ENCODE assay signal across 2 cellular contexts in the genomic region with DNA sequence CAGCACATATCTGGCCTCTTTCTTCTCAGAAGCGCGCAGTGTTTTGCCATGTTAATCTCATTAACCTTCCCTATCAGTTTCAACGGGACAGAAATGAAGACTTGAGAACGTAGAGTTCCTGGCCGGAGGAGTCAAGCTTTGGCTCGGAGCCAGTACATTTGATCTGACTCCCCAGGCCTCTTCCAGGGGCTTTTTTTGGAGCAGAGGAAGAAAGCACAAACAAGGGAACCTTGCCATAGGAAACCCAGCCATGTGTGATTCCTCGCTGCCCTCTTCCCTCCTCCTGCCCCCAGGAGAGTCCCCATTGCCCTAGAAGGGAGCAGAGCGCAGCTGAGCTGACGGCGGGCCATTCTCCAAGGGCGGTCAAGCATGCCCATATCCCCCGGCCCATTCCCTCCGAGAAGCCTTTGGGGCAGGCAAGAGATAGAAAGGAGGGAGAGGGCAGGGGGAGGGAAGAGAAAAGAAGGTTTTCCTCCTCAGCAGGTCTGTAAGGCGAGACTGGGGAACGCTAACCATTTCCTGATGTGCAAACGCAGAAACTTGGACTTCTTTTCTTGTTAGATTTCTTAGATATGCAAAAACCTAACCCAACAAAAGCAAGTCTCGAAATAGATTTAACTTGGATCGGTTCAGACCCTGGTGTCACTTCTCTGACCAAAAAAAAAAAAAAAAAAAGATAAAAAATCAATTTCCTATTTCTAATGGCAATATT.
TF ChIP-seq lines count a peak whose summit lies in the region.

No MANE protein-coding gene starts in this region.

TF ChIP-seq in PFSK-1, 5 proteins besides CTCF, POLR2A, EP300 and RAD21 (continued from another document):
- TF ChIP-seq FOXP2 (optimal IDR thresholded peaks at IDR 0.05; ENCODE audit: borderline replicate concordance, extremely low read depth, extremely low read length, insufficient read depth): no peak
- TF ChIP-seq, protein P1, sequence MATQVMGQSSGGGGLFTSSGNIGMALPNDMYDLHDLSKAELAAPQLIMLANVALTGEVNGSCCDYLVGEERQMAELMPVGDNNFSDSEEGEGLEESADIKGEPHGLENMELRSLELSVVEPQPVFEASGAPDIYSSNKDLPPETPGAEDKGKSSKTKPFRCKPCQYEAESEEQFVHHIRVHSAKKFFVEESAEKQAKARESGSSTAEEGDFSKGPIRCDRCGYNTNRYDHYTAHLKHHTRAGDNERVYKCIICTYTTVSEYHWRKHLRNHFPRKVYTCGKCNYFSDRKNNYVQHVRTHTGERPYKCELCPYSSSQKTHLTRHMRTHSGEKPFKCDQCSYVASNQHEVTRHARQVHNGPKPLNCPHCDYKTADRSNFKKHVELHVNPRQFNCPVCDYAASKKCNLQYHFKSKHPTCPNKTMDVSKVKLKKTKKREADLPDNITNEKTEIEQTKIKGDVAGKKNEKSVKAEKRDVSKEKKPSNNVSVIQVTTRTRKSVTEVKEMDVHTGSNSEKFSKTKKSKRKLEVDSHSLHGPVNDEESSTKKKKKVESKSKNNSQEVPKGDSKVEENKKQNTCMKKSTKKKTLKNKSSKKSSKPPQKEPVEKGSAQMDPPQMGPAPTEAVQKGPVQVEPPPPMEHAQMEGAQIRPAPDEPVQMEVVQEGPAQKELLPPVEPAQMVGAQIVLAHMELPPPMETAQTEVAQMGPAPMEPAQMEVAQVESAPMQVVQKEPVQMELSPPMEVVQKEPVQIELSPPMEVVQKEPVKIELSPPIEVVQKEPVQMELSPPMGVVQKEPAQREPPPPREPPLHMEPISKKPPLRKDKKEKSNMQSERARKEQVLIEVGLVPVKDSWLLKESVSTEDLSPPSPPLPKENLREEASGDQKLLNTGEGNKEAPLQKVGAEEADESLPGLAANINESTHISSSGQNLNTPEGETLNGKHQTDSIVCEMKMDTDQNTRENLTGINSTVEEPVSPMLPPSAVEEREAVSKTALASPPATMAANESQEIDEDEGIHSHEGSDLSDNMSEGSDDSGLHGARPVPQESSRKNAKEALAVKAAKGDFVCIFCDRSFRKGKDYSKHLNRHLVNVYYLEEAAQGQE (IDR thresholded peaks at IDR 0.05; ENCODE audit: insufficient read depth in 1 of 2, low read depth in 2 of 2, low read length in 2 of 2): peak in 1 of 2 experiments; percentile 57; a peak in 1 of 4 replicates
TF ChIP-seq in PFSK-1: peak in this region for 2.

TF ChIP-seq in H1, 55 proteins besides CTCF, POLR2A, EP300 and RAD21 (continued from another document):
- TF ChIP-seq, protein P2, sequence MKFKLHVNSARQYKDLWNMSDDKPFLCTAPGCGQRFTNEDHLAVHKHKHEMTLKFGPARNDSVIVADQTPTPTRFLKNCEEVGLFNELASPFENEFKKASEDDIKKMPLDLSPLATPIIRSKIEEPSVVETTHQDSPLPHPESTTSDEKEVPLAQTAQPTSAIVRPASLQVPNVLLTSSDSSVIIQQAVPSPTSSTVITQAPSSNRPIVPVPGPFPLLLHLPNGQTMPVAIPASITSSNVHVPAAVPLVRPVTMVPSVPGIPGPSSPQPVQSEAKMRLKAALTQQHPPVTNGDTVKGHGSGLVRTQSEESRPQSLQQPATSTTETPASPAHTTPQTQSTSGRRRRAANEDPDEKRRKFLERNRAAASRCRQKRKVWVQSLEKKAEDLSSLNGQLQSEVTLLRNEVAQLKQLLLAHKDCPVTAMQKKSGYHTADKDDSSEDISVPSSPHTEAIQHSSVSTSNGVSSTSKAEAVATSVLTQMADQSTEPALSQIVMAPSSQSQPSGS (IDR thresholded peaks at IDR 0.05; ENCODE audit: low read length): no peak
- TF ChIP-seq CREB1 (IDR thresholded peaks at IDR 0.05) (no peak), NRF1 (IDR thresholded peaks at IDR 0.05; ENCODE audit: low read depth, low read length) (no peak), BACH1 (IDR thresholded peaks at IDR 0.05; ENCODE audit: low read length) (no peak), TAF7 (optimal IDR thresholded peaks at IDR 0.05; ENCODE audit: borderline replicate concordance, low read depth, low read length) (no peak)
- TF ChIP-seq, protein P3, sequence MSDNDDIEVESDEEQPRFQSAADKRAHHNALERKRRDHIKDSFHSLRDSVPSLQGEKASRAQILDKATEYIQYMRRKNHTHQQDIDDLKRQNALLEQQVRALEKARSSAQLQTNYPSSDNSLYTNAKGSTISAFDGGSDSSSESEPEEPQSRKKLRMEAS (IDR thresholded peaks at IDR 0.05): peak; percentile 55
- TF ChIP-seq, protein P4, sequence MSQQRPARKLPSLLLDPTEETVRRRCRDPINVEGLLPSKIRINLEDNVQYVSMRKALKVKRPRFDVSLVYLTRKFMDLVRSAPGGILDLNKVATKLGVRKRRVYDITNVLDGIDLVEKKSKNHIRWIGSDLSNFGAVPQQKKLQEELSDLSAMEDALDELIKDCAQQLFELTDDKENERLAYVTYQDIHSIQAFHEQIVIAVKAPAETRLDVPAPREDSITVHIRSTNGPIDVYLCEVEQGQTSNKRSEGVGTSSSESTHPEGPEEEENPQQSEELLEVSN (IDR thresholded peaks at IDR 0.05): peak; percentile 65
